25 cellular contexts compared by ENCODE assay signal in the genomic region with DNA sequence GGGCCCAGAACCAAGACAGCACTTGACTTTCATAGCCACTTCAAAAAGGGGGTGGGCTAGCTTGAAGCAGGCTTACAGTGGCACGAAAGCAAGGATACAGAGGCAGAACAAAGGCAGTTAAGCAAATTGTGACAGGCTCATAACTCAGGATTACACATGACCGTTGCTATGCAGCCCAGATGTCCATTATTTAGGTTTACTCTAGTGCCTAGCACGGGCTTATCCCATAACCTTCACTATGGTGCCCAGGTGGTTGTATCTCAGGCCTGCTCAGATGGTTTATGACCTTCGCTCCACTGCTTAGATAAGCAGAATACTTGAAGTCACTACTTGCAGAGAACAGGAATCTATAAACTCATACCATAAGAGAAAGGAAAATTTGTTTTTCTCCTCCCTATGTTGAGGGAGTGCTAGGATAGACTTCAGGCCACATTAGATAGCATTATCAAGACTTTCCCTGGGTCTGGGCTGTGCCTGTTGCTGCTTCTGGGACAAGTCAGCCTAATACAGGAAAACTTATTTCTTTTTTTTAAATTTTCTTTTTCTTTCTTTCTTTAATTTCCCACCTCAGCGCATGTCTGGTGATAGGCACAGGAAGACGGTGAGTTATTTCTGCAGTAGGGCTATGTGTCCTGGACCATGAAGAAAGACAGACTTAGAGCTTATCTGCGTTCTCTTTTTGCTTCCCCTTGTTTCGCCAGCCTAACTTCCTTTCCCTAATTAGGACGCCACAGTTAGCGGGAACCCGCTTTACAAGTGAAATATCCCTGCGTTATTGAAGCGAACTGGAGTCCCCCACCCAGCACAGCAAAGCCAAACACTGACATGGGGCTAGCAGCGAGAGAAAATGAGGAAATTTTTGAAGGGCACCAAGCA. TPM values are rescaled to one million over a fixed set of nuclear protein-coding genes. Genes with fewer than 3 reads are reported as not detected.
DNase-seq lines count a peak whose midpoint lies in the region; ATAC-seq and TF ChIP-seq lines count a peak whose summit lies in the region.
"Had no signal": no experiment of that assay in that cellular context is flagged by ENCODE, and none has a peak within 500 bp of the region (broad histone marks: within the 10 kb centered on the region; RNA-seq: fewer than 3 reads in every experiment).

No MANE protein-coding gene starts in this region.

- TF ChIP-seq POLR2A in body of pancreas (IDR thresholded peaks at IDR 0.05) (peak in 2 of 3 donors; percentile 68 to 73), testis (IDR thresholded peaks at IDR 0.05) (no peak), esophagus muscularis mucosa (IDR thresholded peaks at IDR 0.05; ENCODE audit: low read depth) (no peak)

- H3K9me3 ChIP-seq in body of pancreas (no peaks in the 10 kb centered on the region), testis (no peaks in the 10 kb centered on the region), esophagus muscularis mucosa (no peaks in the 10 kb centered on the region)
- H3K9me3 ChIP-seq: right atrium auricular region, tibial artery had no signal

- ATAC-seq in body of pancreas = peak; percentile 81
- ATAC-seq: stimulated activated memory B cell treated with anti-CD40 and anti-IgM and Interleukin-4, amounts not matched to agents 10 μg/mL and 1 μg/mL and 100 μg/mL, for 72 hours; T-cell had no signal

- peaks cover 76% of the 10 kb centered on the region for H3K4me1 ChIP-seq in body of pancreas
- H3K4me1 ChIP-seq in testis = no peaks in the 10 kb centered on the region
- no peaks in the 10 kb centered on the region for H3K4me1 ChIP-seq in esophagus muscularis mucosa
- H3K4me1 ChIP-seq: right atrium auricular region, tibial artery had no signal

- no peak overlapping the region for H3K4me3 ChIP-seq in body of pancreas
- H3K4me3 ChIP-seq in testis = no peak overlapping the region
- no peak overlapping the region for H3K4me3 ChIP-seq in H7 (ENCODE audit: insufficient read depth, low read depth, low read length)
- no peak overlapping the region for H3K4me3 ChIP-seq in esophagus muscularis mucosa
- H3K4me3 ChIP-seq: right atrium auricular region, tibial artery had no signal

- intact Hi-C loops in body of pancreas (cut with DNase I) (no loop called here), testis (cut with DNase I; ENCODE audit: low total_unique reads) (no loop called here), esophagus muscularis mucosa (cut with DNase I) (no loop called here)

- no peak for TF ChIP-seq EP300 in esophagus muscularis mucosa (IDR thresholded peaks at IDR 0.05)

- H3K36me3 ChIP-seq in body of pancreas (replicated peaks in 1 of 2; ENCODE audit: insufficient read depth in 1 of 2, low read depth in 2 of 2) (no peaks in the 10 kb centered on the region), testis (ENCODE audit: low read depth, missing control alignments) (no peaks in the 10 kb centered on the region), H7 (replicated peaks; ENCODE audit: control insufficient read depth, insufficient read depth, low read length) (no peaks in the 10 kb centered on the region), esophagus muscularis mucosa (no peaks in the 10 kb centered on the region)
- H3K36me3 ChIP-seq: right atrium auricular region, tibial artery had no signal

- 23 to 37% methylated on average over 14 of the region's 14 CpGs for WGBS in body of pancreas, 2 donors
- WGBS in testis, 2 donors = 23 to 31% methylated on average over 14 of the region's 14 CpGs
- WGBS in esophagus muscularis mucosa = 67% methylated on average over 14 of the region's 14 CpGs

- DNase-seq in NCI-H2171 treated with DMSO at 0.1 percent for 48 hours (lab: John Stamatoyannopoulos, UW) (peak; percentile 19), NCI-H2171 (lab: John Stamatoyannopoulos, UW) (no peak), NCI-H524 treated with DMSO at 0.1 percent for 48 hours (lab: John Stamatoyannopoulos, UW) (peak; percentile 99), body of pancreas (peak; percentile 78 to 94 (median 85)), testis (peak; percentile 16), H7 (no peak), HuH-7.5 (ENCODE audit: low spot score) (no peak), esophagus muscularis mucosa (ENCODE audit: extremely low spot score) (no peak)
- DNase-seq: activated CD4-positive, alpha-beta T cell treated with anti-CD3 and anti-CD28 coated beads, Interleukin-2, amount 50 U/mL, for 48 hours; activated T-cell treated with anti-CD3 and anti-CD28 coated beads, Interleukin-2, amount 50 U/mL, for 1 hour; cortex of kidney; DND-41; foreskin melanocyte; left cardiac atrium; NCI-H1694 treated with DMSO at 0.1 percent for 48 hours; stimulated activated CD4-positive, alpha-beta T cell treated with anti-CD3 and anti-CD28 coated beads, Interleukin-15, amount 100 ng/mL, for 24 hours; T-cell; tibial artery had no signal

- no peaks in the 10 kb centered on the region for H3K27me3 ChIP-seq in body of pancreas
- no peaks in the 10 kb centered on the region for H3K27me3 ChIP-seq in testis
- H3K27me3 ChIP-seq in H7 (ENCODE audit: control insufficient read depth, insufficient read depth, low read length) = no peaks in the 10 kb centered on the region
- H3K27me3 ChIP-seq in esophagus muscularis mucosa = no peaks in the 10 kb centered on the region
- H3K27me3 ChIP-seq: right atrium auricular region, tibial artery had no signal

- H3K27ac ChIP-seq in body of pancreas (peak overlapping the region; percentile 68 to 98 (median 90)), testis (peak overlapping the region; percentile 44 to 70), esophagus muscularis mucosa (replicated peaks in 1 of 4) (no peak overlapping the region)
- H3K27ac ChIP-seq: C4-2B, right atrium auricular region, RWPE1, tibial artery had no signal

- peak in 1 of 7 experiments; percentile 3 for TF ChIP-seq CTCF in body of pancreas (IDR thresholded peaks at IDR 0.05)
- no peak for TF ChIP-seq CTCF in testis (IDR thresholded peaks at IDR 0.05)
- no peak for TF ChIP-seq CTCF in esophagus muscularis mucosa (IDR thresholded peaks at IDR 0.05)

RNA-seq across cellular contexts. Expression of gene OR6M1, which starts 8.8 kb away (rescaled TPM):
- total RNA-seq in body of pancreas (not detected), testis (not detected), esophagus muscularis mucosa (not detected)
- polyA plus RNA-seq in testis (ENCODE audit: insufficient read depth, low read depth, low replicate concordance) = not detected
- not detected in 2 replicates for total RNA-seq in H7 (2014; rRNA removed; shearing (Covaris generic))
- total RNA-seq: A172, endothelial cell of umbilical vein, left cardiac atrium, mononuclear cell, right atrium auricular region, T-cell had no signal
- polyA plus RNA-seq: endothelial cell of umbilical vein had no signal

RNA-seq across cellular contexts. Expression of gene OR6X1, which starts 43.0 kb away (rescaled TPM):
- total RNA-seq in body of pancreas (not detected), testis (not detected), esophagus muscularis mucosa (not detected)
- polyA plus RNA-seq in testis (ENCODE audit: insufficient read depth, low read depth, low replicate concordance) = not detected
- total RNA-seq in H7 (2014; rRNA removed; shearing (Covaris generic)) = not detected in 2 replicates
- total RNA-seq: A172, endothelial cell of umbilical vein, left cardiac atrium, mononuclear cell, right atrium auricular region, T-cell had no signal
- polyA plus RNA-seq: endothelial cell of umbilical vein had no signal

RNA-seq across cellular contexts. Expression of gene ZNF202, which starts 55.8 kb away (rescaled TPM):
- total RNA-seq in body of pancreas = 10 to 100 TPM; 11.5 to 15.3 TPM
- 10 to 100 TPM; 24.4 to 25.5 TPM for total RNA-seq in testis
- 30.7 TPM for polyA plus RNA-seq in testis (ENCODE audit: insufficient read depth, low read depth, low replicate concordance)
- total RNA-seq in H7 (2014; rRNA removed; shearing (Covaris generic)) = 23.0 and 26.5 TPM in 2 replicates
- total RNA-seq in esophagus muscularis mucosa = 1 to 10 TPM; 4.4 to 8.6 (median 7.4) TPM

Comparison
In these comparisons a context has a peak if more than half of its experiments do, and no peak if none do; other contexts are left out.
1. DNase-seq: peak in NCI-H2171 treated with DMSO at 0.1 percent for 48 hours (single experiment), NCI-H524 treated with DMSO at 0.1 percent for 48 hours (single experiment), body of pancreas (4 of 4) and testis (single experiment); none in NCI-H2171 (single experiment), H7 (single experiment), HuH-7.5 (single experiment) and esophagus muscularis mucosa (single experiment).
2. H3K27ac ChIP-seq: peak in body of pancreas (4 of 4) and testis (2 of 2); none in esophagus muscularis mucosa (0 of 4).
3. POLR2A ChIP-seq: peak in body of pancreas (2 of 3); none in testis (single experiment) and esophagus muscularis mucosa (single experiment).